8 cellular contexts compared by ENCODE assay signal in genomic region chr7:114414151-114415053, GRCh38. TPM values are rescaled to one million over a fixed set of nuclear protein-coding genes. Genes with fewer than 3 reads are reported as not detected.
DNase-seq lines count a peak whose midpoint lies in the region; ATAC-seq and TF ChIP-seq lines count a peak whose summit lies in the region.

Gene FOXP2 (plus strand): TSS chr7:114414815. CDS start chr7:114426512, 11,697 bp downstream.

- H3K4me1 ChIP-seq in heart left ventricle: peaks cover 0 to 10% (median 0%) of the 10 kb centered on the region in 12 donors

- peak within 1 kb of the TSS in 8 of 12 donors; percentile 8 to 69 (median 40) for H3K27ac ChIP-seq in heart left ventricle
- peak within 1 kb of the TSS in 15 of 21 experiments; percentile 3 to 69 (median 52) for H3K27ac ChIP-seq in skin epidermis

- no peaks in the 10 kb centered on the region for H3K36me3 ChIP-seq in heart left ventricle

- H3K9me3 ChIP-seq in heart left ventricle: no peaks in the 10 kb centered on the region

- intact Hi-C loops in heart left ventricle (cut with DNase I): loop anchor here in 2 of 10 donors (10.0 kb wide), 1 partner anchor 330 kb away; no protein-coding TSS in a partner anchor

- WGBS in heart left ventricle, 4 donors: 7 to 24% (median 12%) methylated on average over 2 of the region's 2 CpGs

- DNase-seq in HFF-Myc (ENCODE audit: extremely low read depth, low read depth) (no peak), SHP77 (lab: John Stamatoyannopoulos, UW) (peak; percentile 57 to 70), heart left ventricle (no peak), GF-D8 (lab: John Stamatoyannopoulos, UW) (no peak), inferior parietal cortex (ENCODE audit: extremely low spot score) (no peak), NCI-H2227 (lab: John Stamatoyannopoulos, UW; ENCODE audit: unreplicated experiment) (no peak)

- peaks cover 0 to 8% (median 0%) of the 10 kb centered on the region in 9 donors for H3K27me3 ChIP-seq in heart left ventricle

- TF ChIP-seq CTCF in HFF-Myc (IDR thresholded peaks at IDR 0.05; ENCODE audit: low read depth, low read length, missing control alignments) (no peak), heart left ventricle (IDR thresholded peaks at IDR 0.05) (no peak)

- ATAC-seq in heart left ventricle (peak in 3 of 4 donors; percentile 13 to 55 (median 24)), GM19467 (IDR thresholded peaks at IDR 0.05; ENCODE audit: unreplicated experiment) (no peak)

- H3K4me3 ChIP-seq in HFF-Myc (replicated peaks; ENCODE audit: low read depth, low read length): peak within 1 kb of the TSS; percentile 34
- H3K4me3 ChIP-seq in heart left ventricle: peak within 1 kb of the TSS in 9 of 12 donors; percentile 23 to 56 (median 39)
- peak within 1 kb of the TSS in 3 of 7 experiments; percentile 0 to 15 (median 8) for H3K4me3 ChIP-seq in skin epidermis

- no peak for TF ChIP-seq POLR2A in heart left ventricle (IDR thresholded peaks at IDR 0.05)

RNA-seq across cellular contexts. Expression of gene FOXP2, which starts in this region (rescaled TPM):
- total RNA-seq in heart left ventricle: 1 to 10 TPM in 8 of 9 donors, under 1 TPM in 1; 0.84 to 3.7 (median 2.1) TPM
- under 1 TPM; 0.25 to 0.72 TPM for polyA plus RNA-seq in heart left ventricle

Comparison
In these comparisons a context has a peak if more than half of its experiments do, and no peak if none do; other contexts are left out.
1. DNase-seq: peak in SHP77 (2 of 2); none in HFF-Myc (single experiment), heart left ventricle (0 of 5), GF-D8 (single experiment), inferior parietal cortex (single experiment) and NCI-H2227 (single experiment).